1 cellular context compared by ENCODE assay signal in genomic region chr5:10304932-10305331, GRCh38.
TF ChIP-seq lines count a peak whose summit lies in the region.

No MANE protein-coding gene starts in this region.

TF ChIP-seq in H1, 55 proteins besides CTCF, POLR2A, EP300 and RAD21:
- TF ChIP-seq KDM5A (IDR thresholded peaks at IDR 0.05; ENCODE audit: low read length) (no peak), CHD1 (IDR thresholded peaks at IDR 0.05; ENCODE audit: low read depth, low read length) (no peak), SP2 (IDR thresholded peaks at IDR 0.05; ENCODE audit: low read length) (no peak), CTBP2 (IDR thresholded peaks at IDR 0.05; ENCODE audit: borderline replicate concordance, insufficient read depth, insufficient read length, low read length) (no peak), FOSL1 (IDR thresholded peaks at IDR 0.05; ENCODE audit: insufficient read depth, low read depth, low read length) (no peak), TBP (IDR thresholded peaks at IDR 0.05; ENCODE audit: low read depth, low read length) (no peak), SIN3A (conservative IDR thresholded peaks at IDR 0.05 in 1 of 2, IDR thresholded peaks at IDR 0.05 in 1 of 2; ENCODE audit: low read depth in 1 of 2, low read length in 2 of 2) (no peak), HDAC6 (IDR thresholded peaks at IDR 0.05; ENCODE audit: low read depth, low read length) (no peak), ZNF274 (IDR thresholded peaks at IDR 0.05; ENCODE audit: borderline replicate concordance, extremely low read depth, low read length) (no peak), RXRA (IDR thresholded peaks at IDR 0.05; ENCODE audit: insufficient read depth, low read depth, low read length) (no peak)
